In the genomic region with DNA sequence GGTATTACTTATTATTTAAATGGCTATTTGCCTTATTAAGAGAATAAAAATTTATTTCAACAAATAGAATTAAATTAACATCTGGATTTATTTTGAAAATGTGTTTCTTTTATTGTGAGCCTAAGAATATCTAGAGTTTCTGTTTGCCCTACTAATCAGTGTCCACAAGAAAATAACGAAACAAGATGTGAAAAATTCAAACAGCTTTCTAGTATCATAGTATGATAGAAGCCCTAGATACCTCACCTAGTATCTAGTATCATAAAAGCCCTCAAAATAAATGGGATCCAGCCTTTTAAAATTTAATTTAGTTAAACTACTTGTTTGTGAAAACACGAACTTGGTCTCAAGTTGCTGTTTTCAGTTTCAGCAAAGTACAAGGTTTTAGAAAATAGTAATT, we compare ENCODE assay signal across 19 cellular contexts. TPM values are rescaled to one million over a fixed set of nuclear protein-coding genes. Genes with fewer than 3 reads are reported as not detected.
DNase-seq lines count a peak whose midpoint lies in the region; ATAC-seq, FAIRE-seq and TF ChIP-seq lines count a peak whose summit lies in the region.
"Had no signal": no experiment of that assay in that cellular context is flagged by ENCODE, and none has a peak within 500 bp of the region (broad histone marks: within the 10 kb centered on the region; RNA-seq: fewer than 3 reads in every experiment).

No MANE protein-coding gene starts in this region.

- no peak for TF ChIP-seq POLR2A in K562 (conservative IDR thresholded peaks at IDR 0.05)

- 42% methylated on average over 2 of the region's 2 CpGs for WGBS in K562 (ENCODE audit: insufficient coverage, low coverage, missing lambda C conversion rate)
- 58 to 76% methylated on average over 2 of the region's 2 CpGs for WGBS in pancreas, 2 donors

- CTCF ChIA-PET in K562 (lab: Yijun Ruan, JAX; ENCODE audit: low intra/inter-chr PET ratio): no interaction called here

- no peaks in the 10 kb centered on the region for H3K9me3 ChIP-seq in MM.1S (replicated peaks; ENCODE audit: insufficient read depth, low read length)
- no peaks in the 10 kb centered on the region for H3K9me3 ChIP-seq in K562 (replicated peaks; ENCODE audit: control insufficient read depth, insufficient read depth, low read depth, low read length)
- no peaks in the 10 kb centered on the region for H3K9me3 ChIP-seq in pancreas
- H3K9me3 ChIP-seq: Caco-2 had no signal

- no peaks in the 10 kb centered on the region; the same call in 1 of the 2 replicates for H3F3A ChIP-seq in MM.1S (ENCODE audit: insufficient read depth, low read length)

- H4K20me1 ChIP-seq in MM.1S (ENCODE audit: insufficient read depth, low read length) (no peaks in the 10 kb centered on the region), K562 (replicated peaks; ENCODE audit: control insufficient read depth, insufficient read depth, low read length) (no peaks in the 10 kb centered on the region)
- H4K20me1 ChIP-seq: BLaER1 treated with 17β-estradiol and CSF1 and Interleukin-3, amounts not matched to agents 10 nM and 100 nM had no signal

- BruUV-seq in K562 (replicated peaks; lab: Mats Ljungman, UMichigan): no TSS peak

- ATAC-seq in GM18498 (IDR thresholded peaks at IDR 0.05; ENCODE audit: unreplicated experiment) (peak; percentile 54), K562 (no peak), pancreas (no peak)
- ATAC-seq: CD8-positive, alpha-beta T cell had no signal

- H3K27me3 ChIP-seq in MM.1S (replicated peaks; ENCODE audit: insufficient read depth, low read length) (no peaks in the 10 kb centered on the region), K562 (ENCODE audit: control insufficient read depth in 2 of 2, insufficient read depth in 2 of 2, low read length in 2 of 2) (no peaks in the 10 kb centered on the region), pancreas (no peaks in the 10 kb centered on the region)
- H3K27me3 ChIP-seq: BLaER1 treated with 17β-estradiol and CSF1 and Interleukin-3, amounts not matched to agents 10 nM and 100 nM had no signal

- POLR2A ChIA-PET in K562 (lab: Yijun Ruan, JAX): no interaction called here

- no peaks in the 10 kb centered on the region for H3K9me1 ChIP-seq in K562 (ENCODE audit: control insufficient read depth, insufficient read depth, low read length)

- in situ Hi-C loops in K562 (cut with MboI) (no loop called here), ACHN (cut with HindIII; ENCODE audit: low pct_ligation_motif_present, low pct_unique_long_range_greater_than_20kb, low sequenced_read_pairs) (no loop called here)

- no peaks in the 10 kb centered on the region for H3K9me2 ChIP-seq in MM.1S (replicated peaks; ENCODE audit: insufficient read depth, low read length)

- H3K4me2 ChIP-seq in MM.1S (ENCODE audit: low read depth, low read length): peak overlapping the region; percentile 18; the same call in 1 of the 2 replicates
- no peak overlapping the region for H3K4me2 ChIP-seq in K562 (ENCODE audit: insufficient read depth, low read length)
- H3K4me2 ChIP-seq: BLaER1 treated with 17β-estradiol and CSF1 and Interleukin-3, amounts not matched to agents 10 nM and 100 nM had no signal

- intact Hi-C loops in K562 (cut with micrococcal nuclease): no loop called here
- intact Hi-C loops in pancreas (cut with DNase I): no loop called here

- H3K79me2 ChIP-seq in MM.1S (ENCODE audit: low read length): no peaks in the 10 kb centered on the region
- no peaks in the 10 kb centered on the region for H3K79me2 ChIP-seq in K562 (ENCODE audit: control insufficient read depth, insufficient read depth, low read length)

- H2AFZ ChIP-seq in MM.1S (ENCODE audit: low read length) (no peak overlapping the region), K562 (ENCODE audit: low read depth, low read length) (0 out of 2 replicates have a peak overlapping the region, but pooled peaks have one; percentile 25)

- H3K27ac ChIP-seq in MM.1S (ENCODE audit: low read length) (no peak overlapping the region), K562 (ENCODE audit: extremely low read depth, low read depth, low read length) (no peak overlapping the region), pancreas (no peak overlapping the region)
- H3K27ac ChIP-seq: BLaER1 treated with 17β-estradiol and CSF1 and Interleukin-3, amounts not matched to agents 10 nM and 100 nM; C4-2B had no signal

- H3K4me3 ChIP-seq in MM.1S (ENCODE audit: low read length) (no peak overlapping the region), K562 (no peak overlapping the region), pancreas (no peak overlapping the region)
- H3K4me3 ChIP-seq: BLaER1 treated with 17β-estradiol and CSF1 and Interleukin-3, amounts not matched to agents 10 nM and 100 nM had no signal

- FAIRE-seq in K562 (lab: Jason Lieb, UNC): no peak
- no peak for FAIRE-seq in pancreas (lab: Jason Lieb, UNC)
- FAIRE-seq: D721Med, GM12891 had no signal

- H3K36me3 ChIP-seq in MM.1S (replicated peaks; ENCODE audit: insufficient read depth, low read length) (no peaks in the 10 kb centered on the region), K562 (ENCODE audit: control insufficient read depth, insufficient read depth, low read length) (no peaks in the 10 kb centered on the region), pancreas (no peaks in the 10 kb centered on the region)
- H3K36me3 ChIP-seq: BLaER1 treated with 17β-estradiol and CSF1 and Interleukin-3, amounts not matched to agents 10 nM and 100 nM had no signal

- peaks cover 12% of the 10 kb centered on the region for H3K4me1 ChIP-seq in MM.1S (ENCODE audit: low read length)
- no peaks in the 10 kb centered on the region for H3K4me1 ChIP-seq in K562 (replicated peaks in 1 of 2; ENCODE audit: control insufficient read depth in 2 of 2, insufficient read depth in 2 of 2, low read length in 2 of 2)
- H3K4me1 ChIP-seq in pancreas: no peaks in the 10 kb centered on the region

- peak; percentile 16 for DNase-seq in MM.1S
- DNase-seq in K562 (ENCODE audit: extremely low read depth in 1 of 4, low spot score in 3 of 4): no peak
- no peak for DNase-seq in ACHN
- no peak for DNase-seq in DMS79 (lab: John Stamatoyannopoulos, UW)
- no peak for DNase-seq in pancreas
- DNase-seq: 8988T; AML-193; Caco-2; Calu3; CD4-positive, alpha-beta T cell; CD8-positive, alpha-beta T cell; DND-41; EL; GDM1 had no signal

- no peak for TF ChIP-seq RAD21 in K562 (CRISPR knock-in tag; conservative IDR thresholded peaks at IDR 0.05 in 1 of 2, IDR thresholded peaks at IDR 0.05 in 1 of 2)

- no peak overlapping the region for H3K9ac ChIP-seq in MM.1S (ENCODE audit: low read length)
- no peak overlapping the region for H3K9ac ChIP-seq in K562 (ENCODE audit: insufficient read depth in 1 of 2, low read depth in 2 of 2, low read length in 2 of 2)
- H3K9ac ChIP-seq: BLaER1 treated with 17β-estradiol and CSF1 and Interleukin-3, amounts not matched to agents 10 nM and 100 nM had no signal

- no peak for TF ChIP-seq CTCF in MM.1S (IDR thresholded peaks at IDR 0.05; ENCODE audit: low read length)
- no peak for TF ChIP-seq CTCF in K562 (IDR thresholded peaks at IDR 0.05 in 2 of 3, conservative IDR thresholded peaks at IDR 0.05 in 1 of 3; ENCODE audit: insufficient read depth in 2 of 3, low read depth in 1 of 3, low read length in 3 of 3)
- no peak for TF ChIP-seq CTCF in pancreas (IDR thresholded peaks at IDR 0.05)

- no peak for TF ChIP-seq EP300 in K562 (IDR thresholded peaks at IDR 0.05; ENCODE audit: low read length)

TF ChIP-seq in K562, 482 proteins besides CTCF, POLR2A, EP300 and RAD21:
- TF ChIP-seq ZNF347 (CRISPR knock-in tag; IDR thresholded peaks at IDR 0.05; ENCODE audit: low read depth) (no peak), ZFP36 (IDR thresholded peaks at IDR 0.05; ENCODE audit: low read depth, low read length, partially characterized antibody) (no peak), MAFG (tag; conservative IDR thresholded peaks at IDR 0.05) (no peak)

RNA-seq across cellular contexts. Expression of a gene that starts 13.7 kb away (rescaled TPM):
- total RNA-seq in K562 (2011; cell fraction: chromatin; rRNA removed; ENCODE audit: low replicate concordance): 68.8 and 93.7 TPM in 2 replicates
- total RNA-seq in K562 (2011; cell fraction: nucleolus; rRNA removed): 41.2 and 67.8 TPM in 2 replicates
- 71.1 and 83.7 TPM in 2 replicates for total RNA-seq in K562 (2011; cell fraction: nucleoplasm; rRNA removed)
- total RNA-seq in K562 (2014; rRNA removed) (61.3 and 64.9 TPM in 2 replicates), K562 (2014; rRNA removed; fragmentation: Illumina TruSeq; extraction: Trizol) (71.2 and 79.7 TPM in 2 replicates), K562 (2015; rRNA removed; fragmentation: Illumina TruSeq; extraction: Trizol) (87.6 and 95.9 TPM in 2 replicates), K562 (2021) (44.1 and 47.8 TPM in 2 replicates), pancreas (10 to 100 TPM; 31.4 to 65.8 (median 43.2) TPM)
- polyA plus RNA-seq in K562 (2011; rRNA removed) (29.8 and 53.5 TPM in 2 replicates), K562 (2014; fragmentation: Illumina TruSeq; extraction: Trizol) (60.6 and 65.1 TPM in 2 replicates), K562 (2014; fragmentation: Nextera tagmentation; extraction: Ambion mirVana) (10 to 100 TPM; 53.3 to 54.9 TPM), K562 (2014; rRNA removed) (41.0 and 42.2 TPM in 2 replicates), pancreas (10 to 100 TPM; 14.0 to 26.8 TPM)
- polyA plus RNA-seq in K562 (2011; cell fraction: cytosol; rRNA removed): 30.2 and 32.8 TPM in 2 replicates
- 56.2 and 99.4 TPM in 2 replicates for polyA plus RNA-seq in K562 (2011; cell fraction: nucleus; rRNA removed)
- polyA plus RNA-seq in K562 (2012): 26.8 and 44.9 TPM in 2 replicates
- 62.5 and 95.5 TPM in 2 replicates for polyA minus RNA-seq in K562 (2011; rRNA and poly(A)+ RNA removed)
- polyA minus RNA-seq in K562 (2011; cell fraction: cytosol; rRNA and poly(A)+ RNA removed): 15.3 and 44.3 TPM in 2 replicates
- 67.9 and 73.3 TPM in 2 replicates for polyA minus RNA-seq in K562 (2011; cell fraction: nucleus; rRNA and poly(A)+ RNA removed)
